ENCODE assay signal across 10 cellular contexts in the genomic region with DNA sequence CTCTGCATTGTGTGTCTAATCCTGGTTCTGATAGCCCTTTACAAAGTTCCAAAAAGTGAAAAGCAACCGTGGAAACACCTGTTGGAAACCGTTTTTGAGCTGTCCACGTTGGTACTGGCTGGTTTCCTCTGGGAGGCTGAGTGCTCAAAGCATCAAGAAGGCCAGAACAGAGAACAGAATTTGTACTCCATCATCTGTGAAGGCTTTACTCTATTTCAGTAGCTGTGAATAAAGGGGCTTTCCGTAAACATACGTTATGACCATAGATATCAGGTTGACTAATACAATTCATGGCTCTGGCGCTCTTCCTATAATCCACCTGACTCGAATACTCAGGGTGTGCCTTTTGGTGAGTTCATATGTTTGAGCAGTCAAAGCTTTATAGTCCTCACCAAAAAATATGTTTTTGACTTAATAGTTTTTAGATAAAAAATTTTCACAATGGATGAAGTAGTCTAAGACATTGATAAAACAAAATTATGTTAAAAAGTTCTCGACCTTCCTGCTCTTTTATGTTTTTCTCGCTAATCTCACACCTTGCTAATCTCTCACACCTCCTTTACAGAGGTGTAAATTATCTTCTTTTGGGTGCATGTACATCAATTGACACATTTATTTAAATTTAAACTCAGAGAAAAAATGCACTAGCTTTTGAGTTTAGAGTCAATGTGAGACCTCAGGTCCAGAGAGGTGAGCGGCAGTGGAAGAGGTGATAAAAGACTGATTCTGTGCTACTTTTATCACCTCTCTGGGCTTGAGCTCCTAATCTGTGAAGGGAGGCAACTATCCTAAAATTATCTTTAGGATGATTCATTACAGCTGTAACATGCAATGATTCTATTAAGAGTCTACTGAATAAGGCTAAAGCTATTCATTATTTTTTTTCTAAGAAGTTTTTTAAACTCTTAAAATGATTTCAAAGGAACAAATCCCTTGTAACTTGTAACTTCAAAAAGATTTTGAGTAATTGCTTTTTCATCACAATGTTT.
DNase-seq lines count a peak whose midpoint lies in the region; ATAC-seq lines count a peak whose summit lies in the region.
"Had no signal": no experiment of that assay in that cellular context is flagged by ENCODE, and none has a peak within 500 bp of the region (broad histone marks: within the 10 kb centered on the region; RNA-seq: fewer than 3 reads in every experiment).

No MANE protein-coding gene starts in this region.

- no peaks in the 10 kb centered on the region for H3K36me3 Mint-ChIP-seq in naive thymus-derived CD8-positive, alpha-beta T cell

- POLR2A ChIA-PET in naive thymus-derived CD8-positive, alpha-beta T cell (lab: Charles Lee), result interaction anchor here (1.1 to 1.4 kb wide), 2 partner anchors 72 to 76 kb away, joined by 3 to 4 read pairs; no protein-coding TSS in a partner anchor

- DNase-seq in naive thymus-derived CD8-positive, alpha-beta T cell, result no peak
- DNase-seq in OCI-M2 (lab: John Stamatoyannopoulos, UW; ENCODE audit: unreplicated experiment), result no peak
- DNase-seq in DMS53 (lab: John Stamatoyannopoulos, UW), result no peak
- DNase-seq in GDM1 (lab: John Stamatoyannopoulos, UW), result no peak
- DNase-seq: kidney glomerular epithelial cell, OCI-M1, pancreas had no signal

- H3K27ac Mint-ChIP-seq in naive thymus-derived CD8-positive, alpha-beta T cell, result peak overlapping the region; percentile 63 to 89 (median 84)

- ATAC-seq in GM18511 (IDR thresholded peaks at IDR 0.05; ENCODE audit: unreplicated experiment) (peak; percentile 49), GM21423 (IDR thresholded peaks at IDR 0.05; ENCODE audit: unreplicated experiment) (peak; percentile 34), HG03469 (IDR thresholded peaks at IDR 0.05; ENCODE audit: unreplicated experiment) (peak; percentile 40)
- ATAC-seq in naive thymus-derived CD8-positive, alpha-beta T cell, result no peak
- ATAC-seq: pancreas had no signal

- peaks cover 44 to 89% (median 87%) of the 10 kb centered on the region in 4 donors for H3K4me1 Mint-ChIP-seq in naive thymus-derived CD8-positive, alpha-beta T cell

- H3K4me3 Mint-ChIP-seq in naive thymus-derived CD8-positive, alpha-beta T cell, result peak overlapping the region in 9 of 10 donors; percentile 41 to 66 (median 52)

- peaks cover 0 to 14% (median 0%) of the 10 kb centered on the region in 9 donors for H3K9me3 Mint-ChIP-seq in naive thymus-derived CD8-positive, alpha-beta T cell

- H3K27me3 Mint-ChIP-seq in naive thymus-derived CD8-positive, alpha-beta T cell, result no peaks in the 10 kb centered on the region

Comparison
In these comparisons a context has a peak if more than half of its experiments do, and no peak if none do; other contexts are left out.
1. ATAC-seq: peak in GM18511 (single experiment), GM21423 (single experiment) and HG03469 (single experiment); none in naive thymus-derived CD8-positive, alpha-beta T cell (0 of 2).